ENCODE assay signal across 8 cellular contexts in the genomic region with DNA sequence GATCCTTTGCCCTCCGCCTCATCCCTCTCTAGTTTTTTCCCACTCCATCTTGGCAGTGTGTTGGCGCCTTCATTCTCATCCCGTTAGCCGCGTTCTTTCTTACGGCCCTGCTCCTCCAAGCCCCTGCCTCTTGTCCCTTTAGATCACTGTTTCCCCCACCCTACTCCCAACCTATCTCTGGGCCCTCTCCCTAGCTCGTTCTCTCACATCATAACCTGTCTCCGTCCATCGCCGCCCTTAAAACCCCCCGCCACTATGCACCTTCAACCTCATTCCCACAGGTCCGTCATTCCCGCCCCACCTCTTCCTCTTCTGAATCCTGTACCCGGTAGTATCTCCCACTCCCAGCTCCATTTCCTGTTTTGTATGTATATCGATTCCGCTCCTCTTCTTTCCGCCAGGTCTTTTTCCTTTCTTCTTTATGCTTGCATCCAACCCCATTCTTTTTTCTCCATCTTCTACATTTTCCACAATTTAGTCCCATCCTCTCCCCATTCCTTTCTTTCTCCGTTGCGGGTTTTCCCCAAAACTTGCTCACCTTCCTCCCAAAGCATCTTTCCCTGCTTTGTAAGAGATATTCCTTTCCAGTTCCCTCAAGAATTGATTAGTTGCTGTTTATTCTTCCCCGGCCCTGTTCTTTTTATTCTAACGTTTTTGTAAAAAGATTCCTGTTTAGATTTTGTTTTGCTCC. TPM values are rescaled to one million over a fixed set of nuclear protein-coding genes. Genes with fewer than 3 reads are reported as not detected.
DNase-seq lines count a peak whose midpoint lies in the region; ATAC-seq and TF ChIP-seq lines count a peak whose summit lies in the region.

No MANE protein-coding gene starts in this region.

- WGBS in heart left ventricle, 4 donors, result 4 to 5% (median 4%) methylated on average over 21 of the region's 21 CpGs

- H3K9me3 ChIP-seq in CD4-positive, alpha-beta memory T cell (ENCODE audit: control insufficient read depth in 1 of 2, low read length in 2 of 2), result no peaks in the 10 kb centered on the region
- H3K9me3 ChIP-seq in heart left ventricle, result no peaks in the 10 kb centered on the region

- H3K4me3 ChIP-seq in CD4-positive, alpha-beta memory T cell (ENCODE audit: low read length in 2 of 2), result peak overlapping the region; percentile 71
- H3K4me3 ChIP-seq in heart left ventricle, result peak overlapping the region; percentile 60 to 90 (median 80)

- DNase-seq in CD4-positive, alpha-beta memory T cell, result peak in 1 of 5 donors; percentile 36
- DNase-seq in LHCN-M2 (ENCODE audit: low read depth) (peak; percentile 69), heart left ventricle (no peak), renal cortical epithelial cell (ENCODE audit: low read depth) (peak; percentile 51), amniotic stem cell (lab: John Stamatoyannopoulos, UW) (no peak)
- DNase-seq in activated CD4-positive, CD25-positive, alpha-beta regulatory T cell (lab: John Stamatoyannopoulos, UW), result no peak

- no peaks in the 10 kb centered on the region for H3K36me3 ChIP-seq in CD4-positive, alpha-beta memory T cell (ENCODE audit: insufficient read depth, low read length)
- peaks cover 0 to 5% (median 0%) of the 10 kb centered on the region in 9 donors for H3K36me3 ChIP-seq in heart left ventricle

- POLR2A ChIA-PET in CD4-positive, alpha-beta memory T cell (lab: Charles Lee; ENCODE audit: partially characterized antibody), result interaction anchor here (0.9 to 4.4 kb wide), 8 partner anchors 8 to 242 kb away, joined by 3 to 37 read pairs (median 9); partner anchors contain the start of genes MCM3, PAQR8 and TRAM2

- H3K4me1 ChIP-seq in CD4-positive, alpha-beta memory T cell (ENCODE audit: insufficient read depth, low read length), result peaks cover 22% of the 10 kb centered on the region
- H3K4me1 ChIP-seq in heart left ventricle, result peaks cover 0 to 48% (median 27%) of the 10 kb centered on the region in 12 donors

- CTCF ChIA-PET in CD4-positive, alpha-beta memory T cell (lab: Charles Lee; ENCODE audit: partially characterized antibody), result interaction anchor here (0.8 to 8.4 kb wide), 7 partner anchors 20 to 242 kb away, joined by 3 to 99 read pairs (median 19); partner anchors contain the start of gene MCM3

- TF ChIP-seq POLR2A in heart left ventricle (IDR thresholded peaks at IDR 0.05), result no peak

- no peaks in the 10 kb centered on the region for H3K27me3 ChIP-seq in CD4-positive, alpha-beta memory T cell (ENCODE audit: insufficient read depth, low read length)
- H3K27me3 ChIP-seq in heart left ventricle, result no peaks in the 10 kb centered on the region

- H3K27me3 Mint-ChIP-seq in CD4-positive, alpha-beta memory T cell, result no peaks in the 10 kb centered on the region

- no peak overlapping the region for H3K27ac Mint-ChIP-seq in CD4-positive, alpha-beta memory T cell

- no peak for TF ChIP-seq CTCF in heart left ventricle (IDR thresholded peaks at IDR 0.05)

- ATAC-seq in SK-N-SH treated with all-trans-retinoic acid at 6 μM for 48 hours, result peak; percentile 39
- peak in 2 of 4 donors; percentile 1 to 3 for ATAC-seq in heart left ventricle
- no peak for ATAC-seq in HG02610 (IDR thresholded peaks at IDR 0.05; ENCODE audit: unreplicated experiment)

- H3K9me3 Mint-ChIP-seq in CD4-positive, alpha-beta memory T cell, result peaks cover 0 to 3% (median 0%) of the 10 kb centered on the region in 8 donors

- peaks cover 7 to 14% (median 10%) of the 10 kb centered on the region in 4 donors for H3K4me1 Mint-ChIP-seq in CD4-positive, alpha-beta memory T cell

- H3K4me3 Mint-ChIP-seq in CD4-positive, alpha-beta memory T cell, result no peak overlapping the region

- H3K27ac ChIP-seq in CD4-positive, alpha-beta memory T cell (ENCODE audit: low read depth, low read length), result peak overlapping the region; percentile 59
- peak overlapping the region in 11 of 12 donors; percentile 11 to 93 (median 87) for H3K27ac ChIP-seq in heart left ventricle

- intact Hi-C loops in CD4-positive, alpha-beta memory T cell (cut with micrococcal nuclease), result loop anchor here (1.0 to 10.0 kb wide), 6 partner anchors 21 to 1124 kb away; partner anchors contain the start of genes GCLC and MCM3
- intact Hi-C loops in heart left ventricle (cut with DNase I), result loop anchor here (1.0 to 10.0 kb wide), 8 partner anchors 76 to 156 kb away; partner anchors contain the start of gene TRAM2 (in 5 of the 10)

- peaks cover 0 to 4% of the 10 kb centered on the region in 2 donors for H3K36me3 Mint-ChIP-seq in CD4-positive, alpha-beta memory T cell

TF ChIP-seq in SK-N-SH treated with all-trans-retinoic acid at 6 μM for 48 hours, 23 proteins besides CTCF, POLR2A, EP300 and RAD21:
- TF ChIP-seq GLIS3 (CRISPR knock-in tag; IDR thresholded peaks at IDR 0.05) (no peak), CSDC2 (CRISPR knock-in tag; IDR thresholded peaks at IDR 0.05) (no peak), TCF4 (CRISPR knock-in tag; IDR thresholded peaks at IDR 0.05; ENCODE audit: borderline replicate concordance) (no peak)
TF ChIP-seq in SK-N-SH treated with all-trans-retinoic acid at 6 μM for 48 hours: peak in this region for 0.

RNA-seq across cellular contexts. Expression of gene EFHC1, which starts 0.7 kb away (rescaled TPM):
- total RNA-seq in CD4-positive, alpha-beta memory T cell, result 10 to 100 TPM in 1 of 2 experiments, 1 to 10 TPM in 1; 6.4 to 10.4 TPM
- 1 to 10 TPM; 1.5 to 1.8 TPM for polyA plus RNA-seq in CD4-positive, alpha-beta memory T cell
- total RNA-seq in LHCN-M2 (2014; rRNA removed) (31.8 and 41.9 TPM in 2 replicates), heart left ventricle (10 to 100 TPM in 1 of 9 donors, 1 to 10 TPM in 8; 2.8 to 14.4 (median 5.2) TPM), renal cortical epithelial cell (19.6 and 50.2 TPM in 2 replicates)
- polyA plus RNA-seq in LHCN-M2 (2012), result 15.5 TPM
- 1 to 10 TPM; 2.6 to 4.3 TPM for polyA plus RNA-seq in heart left ventricle

RNA-seq across cellular contexts. Expression of gene PAQR8, which starts 58.9 kb away (rescaled TPM):
- total RNA-seq in CD4-positive, alpha-beta memory T cell, result 10 to 100 TPM; 36.4 to 40.9 TPM
- polyA plus RNA-seq in CD4-positive, alpha-beta memory T cell, result 10 to 100 TPM; 14.5 to 30.3 TPM
- total RNA-seq in LHCN-M2 (2014; rRNA removed) (7.2 and 9.2 TPM in 2 replicates), heart left ventricle (1 to 10 TPM; 1.8 to 7.5 (median 3.6) TPM), renal cortical epithelial cell (3.6 and 3.8 TPM in 2 replicates)
- polyA plus RNA-seq in LHCN-M2 (2012), result 2.2 TPM
- 1 to 10 TPM; 1.3 to 3.7 TPM for polyA plus RNA-seq in heart left ventricle

Comparison
In these comparisons a context has a peak if more than half of its experiments do, and no peak if none do; other contexts are left out.
1. DNase-seq: peak in LHCN-M2 (single experiment) and renal cortical epithelial cell (single experiment); none in heart left ventricle (0 of 5), amniotic stem cell (single experiment) and activated CD4-positive, CD25-positive, alpha-beta regulatory T cell (0 of 4).